Comparison of ENCODE assay signal across 26 cellular contexts in the genomic region with DNA sequence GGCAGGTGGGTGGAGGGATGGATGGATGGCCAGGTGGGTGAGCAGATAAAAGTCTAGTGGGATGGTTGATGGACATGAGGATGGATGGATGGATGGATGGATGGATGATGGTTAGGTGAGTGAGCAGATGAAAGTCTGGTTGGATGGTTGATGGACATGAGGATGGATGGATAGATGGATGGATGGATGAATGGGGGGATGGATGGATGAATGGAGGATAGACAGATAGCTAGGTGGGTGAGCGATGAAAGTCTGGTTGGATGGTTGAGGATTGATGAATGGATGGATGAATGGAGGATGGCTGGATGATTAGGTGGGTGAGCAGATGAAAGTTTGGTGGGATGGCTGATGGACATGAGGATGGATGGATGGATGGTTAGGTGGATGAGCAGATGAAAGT.
"Had no signal": no experiment of that assay in that cellular context is flagged by ENCODE, and none has a peak within 500 bp of the region (broad histone marks: within the 10 kb centered on the region; RNA-seq: fewer than 3 reads in every experiment).

No MANE protein-coding gene starts in this region.

- ATAC-seq: Panc1, PC-3, Right ventricle myocardium inferior had no signal

- H3K27ac ChIP-seq: HL-60, SJSA1, SK-N-MC had no signal

- H3K27me3 ChIP-seq: MG63, SJSA1 had no signal

- H3K4me3 ChIP-seq: MG63, SJSA1, SK-N-MC had no signal

- H3K9me3 ChIP-seq: MG63, SJSA1 had no signal

- DNase-seq: Karpas-422, KG1, MG63, NCI-H1092, NCI-H1105 treated with DMSO at 0.1 percent for 48 hours, NCI-H1417 treated with DMSO at 0.1 percent for 48 hours, NCI-H146, NCI-H1694 treated with DMSO at 0.1 percent for 48 hours, NCI-H1930, NCI-H2081, NCI-H2107, NCI-H2171, NCI-H226, NCI-H446, NCI-H510A, NCI-H524 treated with DMSO at 0.1 percent for 48 hours, NCI-H69, NCI-H774, PC-3, SIG-M5 had no signal

- FAIRE-seq: HTR-8/SVneo had no signal

- H3K36me3 ChIP-seq: MG63, SJSA1 had no signal
